In genomic region chr20:8389381-8390368, GRCh38 we compare ENCODE assay signal across 8 cellular contexts.
A peak's percentile ranks its signal among the peaks of the same experiment; 100 is the strongest.
DNase-seq lines count a peak whose midpoint lies in the region; ATAC-seq and TF ChIP-seq lines count a peak whose summit lies in the region.

No MANE protein-coding gene starts in this region.

- H3K4me1 ChIP-seq in spleen, result peaks cover 0 to 32% (median 9%) of the 10 kb centered on the region in 6 donors

- no peaks in the 10 kb centered on the region for H3K9me3 ChIP-seq in spleen

- H3K27me3 ChIP-seq in spleen (replicated peaks in 1 of 7), result no peaks in the 10 kb centered on the region

- H3K27ac ChIP-seq in spleen, result peak overlapping the region in 3 of 8 donors; percentile 16 to 35 (median 20)

- TF ChIP-seq POLR2A in spleen (IDR thresholded peaks at IDR 0.05), result no peak

- 52 to 65% (median 57%) methylated on average over 12 of the region's 12 CpGs for WGBS in spleen, 5 donors

- H3K4me3 ChIP-seq in spleen, result no peak overlapping the region

- no peaks in the 10 kb centered on the region for H3K36me3 ChIP-seq in spleen

- TF ChIP-seq CTCF in GM12874 (IDR thresholded peaks at IDR 0.05; ENCODE audit: insufficient read depth, low read depth, low read length) (peak; percentile 7; the same call in 1 of the 2 replicates), spleen (IDR thresholded peaks at IDR 0.05 in 8 of 11, conservative IDR thresholded peaks at IDR 0.05 in 3 of 11) (peak in 9 of 11 experiments; percentile 20 to 65 (median 51))

- intact Hi-C loops in left ventricle myocardium superior (cut with micrococcal nuclease), result loop anchor here (5.0 to 10.0 kb wide), 3 partner anchors 255 to 345 kb away; partner anchors contain the start of gene PLCB1
- intact Hi-C loops in spleen (cut with DNase I; ENCODE audit: low total_unique reads), result loop anchor here (5.0 to 10.0 kb wide), 2 partner anchors 257 to 345 kb away; partner anchors contain the start of gene PLCB1

- DNase-seq in NCI-H2081 (lab: John Stamatoyannopoulos, UW) (peak; percentile 21 to 49), amniotic epithelial cell (ENCODE audit: low read depth) (peak; percentile 47), left ventricle myocardium superior (no peak), spleen (no peak)

- ATAC-seq in left ventricle myocardium superior, result peak; percentile 55
- ATAC-seq in HG02970 (IDR thresholded peaks at IDR 0.05; ENCODE audit: low FRiP score, unreplicated experiment), result no peak
- ATAC-seq in HG03378 (IDR thresholded peaks at IDR 0.05; ENCODE audit: unreplicated experiment), result no peak
- ATAC-seq in GM21390 (IDR thresholded peaks at IDR 0.05; ENCODE audit: unreplicated experiment), result no peak

Comparison
In these comparisons a context has a peak if more than half of its experiments do, and no peak if none do; other contexts are left out.
1. DNase-seq: peak in NCI-H2081 (2 of 2) and amniotic epithelial cell (single experiment); none in left ventricle myocardium superior (single experiment) and spleen (single experiment).